1 cellular context compared by ENCODE assay signal in genomic region chr5:43099615-43100014, GRCh38.
A peak's percentile ranks its signal among the peaks of the same experiment; 100 is the strongest.
TF ChIP-seq lines count a peak whose summit lies in the region.

No MANE protein-coding gene starts in this region.

TF ChIP-seq in HepG2, 621 proteins besides CTCF, POLR2A, EP300 and RAD21:
- TF ChIP-seq ZNF558 (CRISPR knock-in tag; IDR thresholded peaks at IDR 0.05; ENCODE audit: borderline replicate concordance): no peak
- no peak for TF ChIP-seq ATF3 (CRISPR knock-in tag; IDR thresholded peaks at IDR 0.05)
- peak; percentile 85 for TF ChIP-seq ATF7 (IDR thresholded peaks at IDR 0.05)
- no peak for TF ChIP-seq ATF7 (CRISPR knock-in tag; IDR thresholded peaks at IDR 0.05)
